8 cellular contexts compared by ENCODE assay signal in genomic region chr10:55474258-55474657, GRCh38.
"Had no signal": no experiment of that assay in that cellular context is flagged by ENCODE, and none has a peak within 500 bp of the region (broad histone marks: within the 10 kb centered on the region; RNA-seq: fewer than 3 reads in every experiment).

No MANE protein-coding gene starts in this region.

- H3K4me3 ChIP-seq: GM12878 had no signal

- DNase-seq: GDM1, GF-D8 had no signal

- FAIRE-seq: G401.6, GM12878, GM12891, GM12892, GM18507, GM19239 had no signal

- ATAC-seq: GM12878 had no signal
